In the genomic region with DNA sequence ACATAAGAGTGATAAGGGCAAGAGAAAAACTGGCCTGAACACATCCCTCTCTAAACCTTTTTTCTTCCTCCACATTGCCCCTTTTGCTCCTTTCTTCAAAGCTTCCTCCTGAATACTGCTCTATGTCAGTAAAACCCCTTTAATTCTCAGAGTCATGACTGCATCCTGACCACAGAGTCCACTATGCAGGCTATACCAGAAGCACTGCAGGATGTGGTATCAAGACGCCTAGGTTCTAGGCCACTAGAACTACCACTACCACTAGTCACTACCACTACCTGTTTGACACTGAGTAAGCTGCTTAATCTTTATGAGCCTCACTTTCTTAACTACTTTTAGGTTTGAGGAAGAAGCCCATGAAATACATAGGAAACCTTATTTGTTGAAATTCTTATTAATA, we compare ENCODE assay signal across 10 cellular contexts.
DNase-seq lines count a peak whose midpoint lies in the region; ATAC-seq and TF ChIP-seq lines count a peak whose summit lies in the region.
"Had no signal": no experiment of that assay in that cellular context is flagged by ENCODE, and none has a peak within 500 bp of the region (broad histone marks: within the 10 kb centered on the region; RNA-seq: fewer than 3 reads in every experiment).

No MANE protein-coding gene starts in this region.

- H3K79me2 ChIP-seq in DND-41 (ENCODE audit: insufficient read depth, low read length): peaks cover 77% of the 10 kb centered on the region

- no peak overlapping the region for H3K4me2 ChIP-seq in DND-41 (ENCODE audit: insufficient read depth, low read length)

- no peaks in the 10 kb centered on the region for H3K9me3 ChIP-seq in DND-41 (ENCODE audit: insufficient read depth, low read length, severe bottlenecking)
- H3K9me3 ChIP-seq: SJSA1 had no signal

- no peak overlapping the region for H2AFZ ChIP-seq in DND-41 (ENCODE audit: low read depth, low read length)

- no peak for TF ChIP-seq CTCF in DND-41 (IDR thresholded peaks at IDR 0.05; ENCODE audit: borderline replicate concordance, extremely low read depth, low read length, poor library complexity, severe bottlenecking)

- CTCF ChIA-PET in activated naive CD4-positive, alpha-beta T cell treated with anti-CD3 and anti-CD28 coated beads, Interleukin-2, amount 10 ng/mL, durations not matched to agents 7 days and 5 days (lab: Charles Lee): interaction anchor here (1.0 kb wide), 1 partner anchor 16 kb away, joined by 3 read pairs; no protein-coding TSS in a partner anchor

- DNase-seq in DND-41: peak; percentile 51
- peak; percentile 52 for DNase-seq in activated naive CD4-positive, alpha-beta T cell treated with anti-CD3 and anti-CD28 coated beads, Interleukin-2, amount 10 ng/mL, durations not matched to agents 7 days and 5 days
- DNase-seq in T1000 (lab: John Stamatoyannopoulos, UW): no peak
- DNase-seq in GM03348 (ENCODE audit: low spot score): no peak
- DNase-seq in OCI-M2 (lab: John Stamatoyannopoulos, UW; ENCODE audit: unreplicated experiment): no peak
- DNase-seq in GM19240 (ENCODE audit: insufficient read length, low spot score): no peak
- DNase-seq: head of caudate nucleus had no signal

- peaks cover 3% of the 10 kb centered on the region for H3K9me3 Mint-ChIP-seq in activated naive CD4-positive, alpha-beta T cell treated with anti-CD3 and anti-CD28 coated beads, Interleukin-2, amount 10 ng/mL, durations not matched to agents 7 days and 5 days

- peak overlapping the region; percentile 41 for H3K4me3 Mint-ChIP-seq in activated naive CD4-positive, alpha-beta T cell treated with anti-CD3 and anti-CD28 coated beads, Interleukin-2, amount 10 ng/mL, durations not matched to agents 7 days and 5 days

- peak overlapping the region; percentile 92 for H3K27ac Mint-ChIP-seq in activated naive CD4-positive, alpha-beta T cell treated with anti-CD3 and anti-CD28 coated beads, Interleukin-2, amount 10 ng/mL, durations not matched to agents 7 days and 5 days

- no peak overlapping the region for H3K4me3 ChIP-seq in DND-41 (ENCODE audit: low read depth in 1 of 2, low read length in 2 of 2)
- H3K4me3 ChIP-seq: SJSA1 had no signal

- H3K9ac ChIP-seq in DND-41 (ENCODE audit: low read depth, low read length): no peak overlapping the region

- peak; percentile 97 for ATAC-seq in DND-41 (ENCODE audit: insufficient read depth, low read depth)
- peak; percentile 92 for ATAC-seq in GM19035 (IDR thresholded peaks at IDR 0.05; ENCODE audit: unreplicated experiment)
- ATAC-seq in HG03045 (IDR thresholded peaks at IDR 0.05; ENCODE audit: unreplicated experiment): peak; percentile 60

- H3K4me1 Mint-ChIP-seq in activated naive CD4-positive, alpha-beta T cell treated with anti-CD3 and anti-CD28 coated beads, Interleukin-2, amount 10 ng/mL, durations not matched to agents 7 days and 5 days: peaks cover 46% of the 10 kb centered on the region

- H3K36me3 ChIP-seq in DND-41 (ENCODE audit: insufficient read depth, low read length): no peaks in the 10 kb centered on the region
- H3K36me3 ChIP-seq: SJSA1 had no signal

- H4K20me1 ChIP-seq in DND-41 (ENCODE audit: insufficient read depth, low read length): peaks cover 11% of the 10 kb centered on the region; the same call in 1 of the 2 replicates

- peaks cover 19% of the 10 kb centered on the region for H3K4me1 ChIP-seq in DND-41 (ENCODE audit: insufficient read depth, low read length)
- H3K4me1 ChIP-seq: SJSA1 had no signal

- peak overlapping the region; percentile 35 for H3K27ac ChIP-seq in DND-41 (ENCODE audit: low read length)
- H3K27ac ChIP-seq: SJSA1 had no signal

- peaks cover 18% of the 10 kb centered on the region for H3K36me3 Mint-ChIP-seq in activated naive CD4-positive, alpha-beta T cell treated with anti-CD3 and anti-CD28 coated beads, Interleukin-2, amount 10 ng/mL, durations not matched to agents 7 days and 5 days

- H3K27me3 ChIP-seq in DND-41 (ENCODE audit: insufficient read depth, low read length, poor library complexity): no peaks in the 10 kb centered on the region
- H3K27me3 ChIP-seq: SJSA1 had no signal

- H3K27me3 Mint-ChIP-seq in activated naive CD4-positive, alpha-beta T cell treated with anti-CD3 and anti-CD28 coated beads, Interleukin-2, amount 10 ng/mL, durations not matched to agents 7 days and 5 days: no peaks in the 10 kb centered on the region

Comparison
In these comparisons a context has a peak if more than half of its experiments do, and no peak if none do; other contexts are left out.
1. DNase-seq: peak in DND-41 (single experiment) and activated naive CD4-positive, alpha-beta T cell treated with anti-CD3 and anti-CD28 coated beads, Interleukin-2, amount 10 ng/mL, durations not matched to agents 7 days and 5 days (single experiment); none in T1000 (single experiment), GM03348 (single experiment), OCI-M2 (single experiment) and GM19240 (single experiment).
2. Peak in every context shown above with its lines, with median percentiles within 50 percentile points of each other: ATAC-seq.